Comparison of ENCODE assay signal across 37 cellular contexts in the genomic region with DNA sequence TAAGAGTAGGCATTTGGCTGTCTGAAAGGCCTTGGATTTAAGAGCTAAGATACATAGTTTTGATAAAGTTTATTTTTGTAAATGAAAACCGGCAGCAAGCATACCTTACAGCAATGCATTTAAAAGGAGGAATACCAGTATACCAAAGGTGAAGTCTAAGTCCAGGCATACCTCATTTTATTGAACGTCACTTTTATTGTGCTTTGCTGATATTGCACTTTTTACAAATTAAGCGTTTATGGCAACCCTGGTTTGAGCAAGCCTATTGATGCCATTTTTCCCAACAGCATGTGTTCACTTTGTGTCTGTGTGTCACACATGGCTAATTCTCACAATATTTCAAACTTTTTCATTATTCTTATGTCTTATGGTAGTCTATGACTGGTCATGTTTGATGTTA. TPM values are rescaled to one million over a fixed set of nuclear protein-coding genes. Genes with fewer than 3 reads are reported as not detected.
"Had no signal": no experiment of that assay in that cellular context is flagged by ENCODE, and none has a peak within 500 bp of the region (broad histone marks: within the 10 kb centered on the region; RNA-seq: fewer than 3 reads in every experiment).

No MANE protein-coding gene starts in this region.

- H3K79me2 ChIP-seq: parathyroid adenoma had no signal

- H2AFZ ChIP-seq: neural progenitor cell, parathyroid adenoma had no signal

- H3K27ac ChIP-seq: neural progenitor cell, ovary, parathyroid adenoma, psoas muscle, skin epidermis, spleen, suprapubic skin, testis, tibial artery, transverse colon, upper lobe of right lung, vagina had no signal

- H3K27me3 ChIP-seq: neural progenitor cell, ovary, spleen, suprapubic skin, testis, tibial artery, transverse colon, upper lobe of right lung, vagina had no signal

- H3K9me3 Mint-ChIP-seq: nephron; neural progenitor cell; stimulated activated memory B cell treated with anti-CD40 and anti-IgM and Interleukin-4, amounts not matched to agents 10 μg/mL and 1 μg/mL and 100 μg/mL, for 72 hours; stimulated activated naive CD8-positive, alpha-beta T cell treated with anti-CD3 and anti-CD28 coated beads, Interleukin-15, amount 100 ng/mL, for 72 hours; type B pancreatic cell had no signal

- H3K4me2 ChIP-seq: neural progenitor cell, smooth muscle cell had no signal

- H3K36me3 Mint-ChIP-seq: naive thymus-derived CD4-positive, alpha-beta T cell; natural killer cell; neural progenitor cell; stimulated activated memory B cell treated with anti-CD40 and anti-IgM and Interleukin-4, amounts not matched to agents 10 μg/mL and 1 μg/mL and 100 μg/mL, for 72 hours; type B pancreatic cell had no signal

- H3K4me1 Mint-ChIP-seq: naive thymus-derived CD4-positive, alpha-beta T cell; natural killer cell; nephron; neural progenitor cell; stimulated activated memory B cell treated with anti-CD40 and anti-IgM and Interleukin-4, amounts not matched to agents 10 μg/mL and 1 μg/mL and 100 μg/mL, for 72 hours; stimulated activated naive CD8-positive, alpha-beta T cell treated with anti-CD3 and anti-CD28 coated beads, Interleukin-15, amount 100 ng/mL, for 72 hours had no signal

- FAIRE-seq: urothelium cell line had no signal

- H3K4me3 Mint-ChIP-seq: naive thymus-derived CD4-positive, alpha-beta T cell; natural killer cell; nephron; neural progenitor cell; stimulated activated memory B cell treated with anti-CD40 and anti-IgM and Interleukin-4, amounts not matched to agents 10 μg/mL and 1 μg/mL and 100 μg/mL, for 72 hours; stimulated activated naive CD8-positive, alpha-beta T cell treated with anti-CD3 and anti-CD28 coated beads, Interleukin-15, amount 100 ng/mL, for 72 hours; type B pancreatic cell had no signal

- ATAC-seq: naive thymus-derived CD4-positive, alpha-beta T cell; natural killer cell; psoas muscle; right cardiac atrium; sciatic nerve; stimulated activated memory B cell treated with anti-CD40 and anti-IgM and Interleukin-4, amounts not matched to agents 10 μg/mL and 1 μg/mL and 100 μg/mL, for 72 hours; stimulated activated naive CD8-positive, alpha-beta T cell treated with anti-CD3 and anti-CD28 coated beads, Interleukin-15, amount 100 ng/mL, for 72 hours; stimulated activated naive CD8-positive, alpha-beta T cell treated with anti-CD3 and anti-CD28 coated beads, Interleukin-15, Interleukin-2, amounts not matched to agents 100 U/mL and 50 U/mL, for 24 hours; upper lobe of right lung had no signal

- H3K27me3 Mint-ChIP-seq: naive thymus-derived CD4-positive, alpha-beta T cell; progenitor cell of endocrine pancreas; stimulated activated memory B cell treated with anti-CD40 and anti-IgM and Interleukin-4, amounts not matched to agents 10 μg/mL and 1 μg/mL and 100 μg/mL, for 72 hours; stimulated activated naive CD8-positive, alpha-beta T cell treated with anti-CD3 and anti-CD28 coated beads, Interleukin-15, amount 100 ng/mL, for 72 hours; type B pancreatic cell had no signal

- H3K36me3 ChIP-seq: neural progenitor cell, ovary, spleen, suprapubic skin, tibial artery, transverse colon, upper lobe of right lung, vagina had no signal

- DNase-seq: naive thymus-derived CD4-positive, alpha-beta T cell; natural killer cell; occipital lobe; ovary; posterior cingulate gyrus; psoas muscle; right cardiac atrium; spleen; stimulated activated CD4-positive, alpha-beta T cell treated with anti-CD3 and anti-CD28 coated beads, Interleukin-12 subunit alpha, Interleukin-12 subunit beta, amount 100 ng/mL, for 4 hours; stimulated activated CD4-positive, alpha-beta T cell treated with anti-CD3 and anti-CD28 coated beads, Interleukin-1b, Interleukin-23, amount 100 ng/mL, for 48 hours; stimulated activated CD4-positive, alpha-beta T cell treated with anti-CD3 and anti-CD28 coated beads, Interleukin-4, amount 100 ng/mL, for 1 hour; stimulated activated CD4-positive, alpha-beta T cell treated with anti-CD3 and anti-CD28 coated beads, Interleukin-4, amount 100 ng/mL, for 4 hours; stimulated activated CD8-positive, alpha-beta memory T cell treated with anti-CD3 and anti-CD28 coated beads, Interleukin-4, amount 100 ng/mL, for 48 hours; stimulated activated naive CD4-positive, alpha-beta T cell; stimulated activated naive CD8-positive, alpha-beta T cell treated with anti-CD3 and anti-CD28 coated beads, Interleukin-15, amount 100 ng/mL, for 72 hours; stimulated activated naive CD8-positive, alpha-beta T cell treated with anti-CD3 and anti-CD28 coated beads, Interleukin-15, Interleukin-2, amounts not matched to agents 100 U/mL and 50 U/mL, for 24 hours; substantia nigra; testis; tibial artery; transverse colon; upper lobe of right lung had no signal

- H3K4me1 ChIP-seq: neural progenitor cell, parathyroid adenoma, psoas muscle, spleen, suprapubic skin, testis, tibial artery, transverse colon, upper lobe of right lung, vagina had no signal

- H3K9me3 ChIP-seq: ovary, psoas muscle, spleen, suprapubic skin, testis, tibial artery, transverse colon, upper lobe of right lung, vagina had no signal

- H3K4me3 ChIP-seq: neural progenitor cell, ovary, psoas muscle, skin epidermis, smooth muscle cell, spleen, suprapubic skin, testis, tibial artery, transverse colon, upper lobe of right lung, vagina had no signal

- H3K27ac Mint-ChIP-seq: naive thymus-derived CD4-positive, alpha-beta T cell; natural killer cell; nephron; neural progenitor cell; progenitor cell of endocrine pancreas; stimulated activated memory B cell treated with anti-CD40 and anti-IgM and Interleukin-4, amounts not matched to agents 10 μg/mL and 1 μg/mL and 100 μg/mL, for 72 hours; stimulated activated naive CD8-positive, alpha-beta T cell treated with anti-CD3 and anti-CD28 coated beads, Interleukin-15, amount 100 ng/mL, for 72 hours; type B pancreatic cell had no signal

- H3K9ac ChIP-seq: neural progenitor cell, parathyroid adenoma had no signal

RNA-seq across cellular contexts. Expression of a gene that starts 8.4 kb away (rescaled TPM):
- total RNA-seq: naive thymus-derived CD4-positive, alpha-beta T cell; natural killer cell; occipital lobe; osteoblast; psoas muscle; right cardiac atrium; spleen; testis had no signal
- polyA plus RNA-seq: naive thymus-derived CD4-positive, alpha-beta T cell; neural cell; ovary; right cardiac atrium had no signal

RNA-seq across cellular contexts. Expression of a gene that starts 34.8 kb away (rescaled TPM):
- total RNA-seq: naive thymus-derived CD4-positive, alpha-beta T cell; natural killer cell; occipital lobe; osteoblast; ovary; progenitor cell of endocrine pancreas; psoas muscle; renal cortical epithelial cell; right cardiac atrium; sciatic nerve; smooth muscle cell; spleen; suprapubic skin; transverse colon; upper lobe of right lung; vagina had no signal
- polyA plus RNA-seq: naive thymus-derived CD4-positive, alpha-beta T cell; neural cell; ovary; psoas muscle; right cardiac atrium; smooth muscle cell; spleen; thymus had no signal
